In genomic region chr3:66397745-66398144, GRCh38 we compare ENCODE assay signal across 14 cellular contexts.
DNase-seq lines count a peak whose midpoint lies in the region; ATAC-seq, FAIRE-seq and TF ChIP-seq lines count a peak whose summit lies in the region.
"Had no signal": no experiment of that assay in that cellular context is flagged by ENCODE, and none has a peak within 500 bp of the region (broad histone marks: within the 10 kb centered on the region; RNA-seq: fewer than 3 reads in every experiment).

No MANE protein-coding gene starts in this region.

- no peak overlapping the region for H3K4me3 ChIP-seq in AG09309 (ENCODE audit: control insufficient read depth, low read depth, low read length)
- H3K4me3 ChIP-seq in HL-60 (replicated peaks; ENCODE audit: insufficient read depth, low read length), result no peak overlapping the region
- H3K4me3 ChIP-seq in HepG2 (replicated peaks in 1 of 3; ENCODE audit: insufficient read depth in 1 of 3, low read depth in 2 of 3, low read length in 3 of 3), result no peak overlapping the region
- H3K4me3 ChIP-seq in tibial nerve, result no peak overlapping the region

- H3K36me3 ChIP-seq in HepG2 (replicated peaks in 1 of 2; ENCODE audit: control insufficient read depth in 1 of 2, insufficient read depth in 2 of 2, low read length in 2 of 2) (peaks cover 27 to 62% of the 10 kb centered on the region in 2 experiments), tibial nerve (peaks cover 0 to 34% (median 0%) of the 10 kb centered on the region in 3 donors)

- H4K20me1 ChIP-seq in HepG2 (ENCODE audit: insufficient read depth, low read length), result no peaks in the 10 kb centered on the region

- CTCF ChIA-PET in HepG2 (lab: Yijun Ruan, JAX; ENCODE audit: low intra/inter-chr PET ratio, low total read pairs) (no interaction called here), Calu3 (lab: Charles Lee) (no interaction called here)

- H3K9ac ChIP-seq in HepG2 (ENCODE audit: insufficient read depth, low read depth, low read length), result no peak overlapping the region

- H2AFZ ChIP-seq in HepG2 (ENCODE audit: low read length), result no peak overlapping the region

- no peak overlapping the region for H3K4me3 Mint-ChIP-seq in Calu3 (ENCODE audit: low read depth, unreplicated experiment)
- H3K4me3 Mint-ChIP-seq: stimulated activated memory B cell treated with anti-CD40 and anti-IgM and Interleukin-4, amounts not matched to agents 10 μg/mL and 1 μg/mL and 100 μg/mL, for 72 hours had no signal

- POLR2A ChIA-PET in HepG2 (lab: Yijun Ruan, JAX), result no interaction called here

- TF ChIP-seq RAD21 in HepG2 (CRISPR knock-in tag; IDR thresholded peaks at IDR 0.05), result no peak

- TF ChIP-seq EP300 in HepG2 (IDR thresholded peaks at IDR 0.05; ENCODE audit: low read depth in 2 of 2, low read length in 2 of 2) (no peak), HepG2 (CRISPR knock-in tag; IDR thresholded peaks at IDR 0.05; ENCODE audit: borderline replicate concordance) (no peak), tibial nerve (IDR thresholded peaks at IDR 0.05) (no peak)

- no peaks in the 10 kb centered on the region for H3K79me2 ChIP-seq in HepG2 (ENCODE audit: insufficient read depth, low read length)

- H3K36me3 Mint-ChIP-seq in Calu3 (ENCODE audit: insufficient read depth, unreplicated experiment), result peaks cover 11% of the 10 kb centered on the region
- H3K36me3 Mint-ChIP-seq: stimulated activated memory B cell treated with anti-CD40 and anti-IgM and Interleukin-4, amounts not matched to agents 10 μg/mL and 1 μg/mL and 100 μg/mL, for 72 hours had no signal

- in situ Hi-C loops in HepG2 (cut with HindIII; ENCODE audit: extremely low pct_ligation_motif_present, low pct_unique_long_range_greater_than_20kb), result no loop called here

- no peak for TF ChIP-seq CTCF in AG09309 (IDR thresholded peaks at IDR 0.05; ENCODE audit: control insufficient read depth, insufficient read depth, low read depth, low read length, missing control alignments)
- TF ChIP-seq CTCF in HL-60 (IDR thresholded peaks at IDR 0.05; ENCODE audit: insufficient read depth, low read length), result no peak
- no peak for TF ChIP-seq CTCF in HepG2 (CRISPR knock-in tag; IDR thresholded peaks at IDR 0.05)
- TF ChIP-seq CTCF in Calu3 (IDR thresholded peaks at IDR 0.05; ENCODE audit: unreplicated experiment), result no peak
- no peak for TF ChIP-seq CTCF in tibial nerve (IDR thresholded peaks at IDR 0.05)

- no peaks in the 10 kb centered on the region for H3K4me1 Mint-ChIP-seq in Calu3 (ENCODE audit: low read depth, unreplicated experiment)

- H3K27me3 ChIP-seq in HL-60 (ENCODE audit: insufficient read depth, poor library complexity, severe bottlenecking), result no peaks in the 10 kb centered on the region
- H3K27me3 ChIP-seq in HepG2 (ENCODE audit: control insufficient read depth in 1 of 2, insufficient read depth in 2 of 2, low read length in 2 of 2), result no peaks in the 10 kb centered on the region
- H3K27me3 ChIP-seq in tibial nerve, result no peaks in the 10 kb centered on the region

- intact Hi-C loops in HepG2 (cut with micrococcal nuclease; ENCODE audit: unreplicated experiment), result no loop called here
- intact Hi-C loops in Calu3 (cut with micrococcal nuclease; ENCODE audit: unreplicated experiment), result no loop called here

- DNase-seq in AG09309 (ENCODE audit: low read depth), result peak; percentile 50
- peak; percentile 21 to 34 for DNase-seq in HL-60 (ENCODE audit: low read depth in 1 of 2, low spot score in 1 of 2)
- peak; percentile 79 for DNase-seq in amniotic epithelial cell (ENCODE audit: low read depth)
- DNase-seq in HepG2 (ENCODE audit: low spot score), result no peak
- DNase-seq in NCI-H1436 (lab: John Stamatoyannopoulos, UW), result no peak
- no peak for DNase-seq in Calu3
- no peak for DNase-seq in medulla oblongata (ENCODE audit: extremely low spot score)
- DNase-seq in tibial nerve (ENCODE audit: low spot score in 2 of 2), result no peak
- DNase-seq: activated CD8-positive, alpha-beta memory T cell treated with anti-CD3 and anti-CD28 coated beads for 24 hours; NCI-H446 treated with DMSO at 0.1 percent for 48 hours had no signal

- no peak for FAIRE-seq in HepG2 (lab: Jason Lieb, UNC)
- FAIRE-seq: GM12891 had no signal

- no peak overlapping the region for H3K27ac Mint-ChIP-seq in Calu3 (ENCODE audit: unreplicated experiment)
- H3K27ac Mint-ChIP-seq: stimulated activated memory B cell treated with anti-CD40 and anti-IgM and Interleukin-4, amounts not matched to agents 10 μg/mL and 1 μg/mL and 100 μg/mL, for 72 hours had no signal

- H3K9me3 ChIP-seq in HepG2 (ENCODE audit: low read length), result no peaks in the 10 kb centered on the region
- H3K9me3 ChIP-seq in tibial nerve, result no peaks in the 10 kb centered on the region
- H3K9me3 ChIP-seq: Caco-2 had no signal

- H3K27ac ChIP-seq in HL-60 (replicated peaks) (no peak overlapping the region), HepG2 (ENCODE audit: extremely low read length, insufficient read depth, low read length) (no peak overlapping the region), tibial nerve (no peak overlapping the region)

- H3K4me1 ChIP-seq in HepG2 (ENCODE audit: insufficient read depth, low read length) (no peaks in the 10 kb centered on the region), tibial nerve (peaks cover 0 to 86% (median 24%) of the 10 kb centered on the region in 4 donors)
- H3K4me1 ChIP-seq: Caco-2 had no signal

- H3K9me3 Mint-ChIP-seq in Calu3 (ENCODE audit: low read depth, unreplicated experiment), result no peaks in the 10 kb centered on the region
- H3K9me3 Mint-ChIP-seq: stimulated activated memory B cell treated with anti-CD40 and anti-IgM and Interleukin-4, amounts not matched to agents 10 μg/mL and 1 μg/mL and 100 μg/mL, for 72 hours had no signal

- no peaks in the 10 kb centered on the region for H3K27me3 Mint-ChIP-seq in Calu3 (ENCODE audit: unreplicated experiment)
- H3K27me3 Mint-ChIP-seq: stimulated activated memory B cell treated with anti-CD40 and anti-IgM and Interleukin-4, amounts not matched to agents 10 μg/mL and 1 μg/mL and 100 μg/mL, for 72 hours had no signal

- BruUV-seq in HepG2 (replicated peaks; lab: Mats Ljungman, UMichigan), result no TSS peak
- no TSS peak for BruUV-seq in Calu3 (replicated peaks; lab: Mats Ljungman, UMichigan)

- no peak for TF ChIP-seq POLR2A in HepG2 (IDR thresholded peaks at IDR 0.05; ENCODE audit: insufficient read depth in 1 of 2, low read depth in 2 of 2, low read length in 2 of 2)
- no peak for TF ChIP-seq POLR2A in tibial nerve (IDR thresholded peaks at IDR 0.05)

- WGBS in HepG2 (ENCODE audit: low lambda C conversion rate), result no CpG with 5 or more reads among the region's 2 CpGs
- WGBS in tibial nerve, 2 donors, result 49 to 51% methylated on average over 2 of the region's 2 CpGs

- no peak overlapping the region for H3K4me2 ChIP-seq in HepG2 (ENCODE audit: low read depth, low read length)

- ATAC-seq in HepG2, result no peak
- ATAC-seq: SK-N-SH treated with all-trans-retinoic acid at 6 μM for 48 hours; stimulated activated memory B cell treated with anti-CD40 and anti-IgM and Interleukin-4, amounts not matched to agents 10 μg/mL and 1 μg/mL and 100 μg/mL, for 72 hours had no signal

TF ChIP-seq in HepG2, 621 proteins besides CTCF, POLR2A, EP300 and RAD21 (continues in another document):
- peak in 1 of 2 experiments; percentile 39; a peak in 1 of 4 replicates for TF ChIP-seq ATF4 (CRISPR knock-in tag; IDR thresholded peaks at IDR 0.05)
- no peak for TF ChIP-seq TERF1 (CRISPR knock-in tag; IDR thresholded peaks at IDR 0.05)
- TF ChIP-seq ZNF609 (CRISPR knock-in tag; IDR thresholded peaks at IDR 0.05; ENCODE audit: borderline replicate concordance), result no peak

Comparison
In these comparisons a context has a peak if more than half of its experiments do, and no peak if none do; other contexts are left out.
1. DNase-seq: peak in AG09309 (single experiment), HL-60 (2 of 2) and amniotic epithelial cell (single experiment); none in HepG2 (single experiment), NCI-H1436 (single experiment), Calu3 (single experiment), medulla oblongata (single experiment) and tibial nerve (0 of 2).